In genomic region chr1:200392625-200393185, GRCh38 we compare ENCODE assay signal across 17 cellular contexts. TPM values are rescaled to one million over a fixed set of nuclear protein-coding genes. Genes with fewer than 3 reads are reported as not detected.
DNase-seq lines count a peak whose midpoint lies in the region; ATAC-seq and TF ChIP-seq lines count a peak whose summit lies in the region.
"Had no signal": no experiment of that assay in that cellular context is flagged by ENCODE, and none has a peak within 500 bp of the region (broad histone marks: within the 10 kb centered on the region; RNA-seq: fewer than 3 reads in every experiment).

No MANE protein-coding gene starts in this region.

- no peaks in the 10 kb centered on the region for H3K79me2 ChIP-seq in PC-3 (ENCODE audit: low read length)

- H3K27me3 ChIP-seq in PC-3 (ENCODE audit: low read length): no peaks in the 10 kb centered on the region
- no peaks in the 10 kb centered on the region for H3K27me3 ChIP-seq in iPS-20b (ENCODE audit: insufficient read depth, low read length)

- peak; percentile 94 for ATAC-seq in PC-3
- ATAC-seq in GM18502 (IDR thresholded peaks at IDR 0.05; ENCODE audit: poor library complexity, unreplicated experiment): no peak
- ATAC-seq in left ventricle myocardium superior: no peak
- ATAC-seq in GM21423 (IDR thresholded peaks at IDR 0.05; ENCODE audit: unreplicated experiment): no peak

- H2AFZ ChIP-seq in PC-3 (ENCODE audit: low read length): no peak overlapping the region

- POLR2A ChIA-PET in PC-3 (lab: Charles Lee; ENCODE audit: unreplicated experiment): no interaction called here

- H3F3A ChIP-seq in PC-3 (ENCODE audit: low read length, unreplicated experiment): peaks cover 3% of the 10 kb centered on the region

- H3K4me3 ChIP-seq in PC-3 (ENCODE audit: low read length) (no peak overlapping the region), iPS-20b (ENCODE audit: low read length) (peak overlapping the region; percentile 52)

- H3K36me3 Mint-ChIP-seq in HFFc6 (ENCODE audit: low read depth): peaks cover 4% of the 10 kb centered on the region; the same call in 1 of the 2 replicates

- H3K9me3 ChIP-seq in PC-3 (ENCODE audit: low read length): no peaks in the 10 kb centered on the region
- no peaks in the 10 kb centered on the region for H3K9me3 ChIP-seq in iPS-20b (ENCODE audit: insufficient read depth, low read depth, low read length)

- H3K27ac ChIP-seq in PC-3 (ENCODE audit: low read length) (no peak overlapping the region), iPS-20b (ENCODE audit: low read length) (peak overlapping the region; percentile 91)
- H3K27ac ChIP-seq: HL-60 had no signal

- H3K27me3 Mint-ChIP-seq in HFFc6 (ENCODE audit: insufficient read depth): no peaks in the 10 kb centered on the region

- peak overlapping the region; percentile 58 for H3K27ac Mint-ChIP-seq in HFFc6

- no peak for TF ChIP-seq CTCF in HFFc6 (IDR thresholded peaks at IDR 0.05)
- no peak for TF ChIP-seq CTCF in PC-3 (conservative IDR thresholded peaks at IDR 0.05; ENCODE audit: low read depth, low read length)

- H3K9ac ChIP-seq in PC-3 (ENCODE audit: low read length) (no peak overlapping the region), iPS-20b (ENCODE audit: low read depth, low read length) (peak overlapping the region; percentile 57; the same call in 1 of the 2 replicates)

- no peaks in the 10 kb centered on the region for H4K20me1 ChIP-seq in PC-3 (ENCODE audit: low read length)

- DNase-seq in EH (ENCODE audit: low read depth) (peak; percentile 45), HFFc6 (no peak), PC-3 (peak; percentile 64), left ventricle myocardium superior (no peak)
- DNase-seq: ACHN, AML-193, COR-L47, MM.1S, NCI-H1417 treated with DMSO at 0.1 percent for 48 hours, NCI-H1930, OCI-M1, T-helper 1 cell had no signal

- H3K4me2 ChIP-seq in PC-3 (ENCODE audit: low read length): no peak overlapping the region

- no TSS peak for BruUV-seq in PC-3 (replicated peaks; lab: Mats Ljungman, UMichigan)

- H3K36me3 ChIP-seq in PC-3 (ENCODE audit: low read depth, low read length): no peaks in the 10 kb centered on the region
- no peaks in the 10 kb centered on the region for H3K36me3 ChIP-seq in iPS-20b (ENCODE audit: insufficient read depth, low read depth, low read length)

- H3K4me1 ChIP-seq in PC-3 (ENCODE audit: insufficient read depth, low read length) (peaks cover 12% of the 10 kb centered on the region; the same call in 1 of the 2 replicates), iPS-20b (ENCODE audit: insufficient read depth, low read length) (peaks cover 38% of the 10 kb centered on the region)

- H3K4me3 Mint-ChIP-seq in HFFc6: no peak overlapping the region
- H3K4me3 Mint-ChIP-seq: CD14-positive monocyte had no signal

- intact Hi-C loops in PC-3 (cut with micrococcal nuclease): no loop called here
- intact Hi-C loops in left ventricle myocardium superior (cut with micrococcal nuclease): no loop called here

- CTCF ChIA-PET in PC-3 (lab: Charles Lee): no interaction called here

- peaks cover 22% of the 10 kb centered on the region for H3K4me1 Mint-ChIP-seq in HFFc6 (ENCODE audit: low read depth)

- H3K9me2 ChIP-seq in PC-3 (replicated peaks; ENCODE audit: low read length): no peaks in the 10 kb centered on the region

- no peaks in the 10 kb centered on the region for H3K9me3 Mint-ChIP-seq in HFFc6

RNA-seq across cellular contexts. Expression of gene ZNF281, which starts 17.1 kb away (rescaled TPM):
- total RNA-seq in HFFc6 (2021; fragmentation: NEBNext Ultra II Directional; extraction: Animal tissue kit (Norgen Biotek cat#: 25700)): 10 to 100 TPM; 37.2 to 50.7 (median 43.9) TPM
- total RNA-seq in PC-3 (2014; rRNA removed) (23.3 and 26.6 TPM in 2 replicates), left ventricle myocardium superior (8.8 TPM)

Comparison
In these comparisons a context has a peak if more than half of its experiments do, and no peak if none do; other contexts are left out.
1. DNase-seq: peak in EH (single experiment) and PC-3 (single experiment); none in HFFc6 (single experiment) and left ventricle myocardium superior (single experiment).